13 cellular contexts compared by ENCODE assay signal in the genomic region with DNA sequence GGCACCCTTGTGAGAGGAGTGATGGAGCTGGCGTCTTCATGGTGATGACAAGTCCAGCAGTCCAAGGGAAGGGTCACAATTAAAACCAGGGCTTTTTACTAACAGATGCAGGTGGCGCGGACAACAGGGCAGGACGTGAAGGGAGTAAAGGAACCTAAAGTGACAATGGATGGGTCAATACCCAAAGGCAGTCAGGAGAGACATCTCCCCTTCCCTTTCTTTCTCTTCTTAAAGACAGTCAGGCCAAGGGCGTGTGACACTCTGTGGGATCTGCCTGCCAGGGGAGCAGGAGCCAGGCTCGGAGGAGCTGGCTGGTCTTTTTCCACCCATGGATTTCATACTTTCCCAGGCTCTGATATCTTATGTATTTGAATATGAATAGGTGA.
DNase-seq lines count a peak whose midpoint lies in the region; ATAC-seq and TF ChIP-seq lines count a peak whose summit lies in the region.
"Had no signal": no experiment of that assay in that cellular context is flagged by ENCODE, and none has a peak within 500 bp of the region (broad histone marks: within the 10 kb centered on the region; RNA-seq: fewer than 3 reads in every experiment).

No MANE protein-coding gene starts in this region.

- peaks cover 62% of the 10 kb centered on the region for H3K27me3 Mint-ChIP-seq in activated T-helper 2 cell treated with anti-CD3 and anti-CD28 coated beads, Interferon-gamma antibody, Interleukin-2, Interleukin-4, amounts not matched to agents 10 μg/mL and 5 μg/mL and 100 μg/mL, durations not matched to agents 14 hours and 24 hours and 36 hours (ENCODE audit: low read depth)

- peaks cover 28% of the 10 kb centered on the region for H3K4me1 Mint-ChIP-seq in activated T-helper 2 cell treated with anti-CD3 and anti-CD28 coated beads, Interferon-gamma antibody, Interleukin-2, Interleukin-4, amounts not matched to agents 10 μg/mL and 5 μg/mL and 100 μg/mL, durations not matched to agents 14 hours and 24 hours and 36 hours (ENCODE audit: low read depth)

- H3K4me3 Mint-ChIP-seq in activated T-helper 2 cell treated with anti-CD3 and anti-CD28 coated beads, Interferon-gamma antibody, Interleukin-2, Interleukin-4, amounts not matched to agents 10 μg/mL and 5 μg/mL and 100 μg/mL, durations not matched to agents 14 hours and 24 hours and 36 hours (ENCODE audit: low read depth), result peak overlapping the region; percentile 53

- no peak for DNase-seq in AG10803 (ENCODE audit: low read depth)
- no peak for DNase-seq in GM12865 (ENCODE audit: low read depth)
- no peak for DNase-seq in activated T-helper 2 cell treated with anti-CD3 and anti-CD28 coated beads, Interferon-gamma antibody, Interleukin-2, Interleukin-4, amounts not matched to agents 10 μg/mL and 5 μg/mL and 100 μg/mL, durations not matched to agents 14 hours and 24 hours and 36 hours (ENCODE audit: low spot score)
- DNase-seq in NCI-H1105 treated with DMSO at 0.1 percent for 48 hours (lab: John Stamatoyannopoulos, UW), result no peak
- no peak for DNase-seq in foreskin melanocyte
- DNase-seq in anterior cingulate cortex (lab: John Stamatoyannopoulos, UW), result no peak
- DNase-seq: cerebellar nuclear complex, foreskin keratinocyte, NCI-H1694 treated with DMSO at 0.1 percent for 48 hours, T1000, testis had no signal

- no peaks in the 10 kb centered on the region for H3K36me3 ChIP-seq in mucosa of rectum (ENCODE audit: control insufficient read depth in 2 of 2, insufficient read depth in 2 of 2, low read length in 2 of 2)

- H3K4me1 ChIP-seq in mucosa of rectum (ENCODE audit: control insufficient read depth in 2 of 2, insufficient read depth in 2 of 2, low read length in 2 of 2), result peaks cover 2 to 4% of the 10 kb centered on the region in 2 donors
- H3K4me1 ChIP-seq: testis had no signal

- no peak for ATAC-seq in HG02870 (IDR thresholded peaks at IDR 0.05; ENCODE audit: unreplicated experiment)
- ATAC-seq: foreskin keratinocyte had no signal

- H3K4me3 ChIP-seq in AG10803 (ENCODE audit: low read length) (peak overlapping the region; percentile 75), GM12865 (ENCODE audit: low read depth, low read length) (peak overlapping the region; percentile 66), mucosa of rectum (ENCODE audit: low read length in 2 of 2) (peak overlapping the region in 1 of 2 donors; percentile 51)

- peak overlapping the region; percentile 33 to 57 for H3K27ac ChIP-seq in mucosa of rectum (ENCODE audit: low read depth in 2 of 2, low read length in 2 of 2)
- H3K27ac ChIP-seq: foreskin keratinocyte, testis had no signal

- no peaks in the 10 kb centered on the region for H3K9me3 Mint-ChIP-seq in activated T-helper 2 cell treated with anti-CD3 and anti-CD28 coated beads, Interferon-gamma antibody, Interleukin-2, Interleukin-4, amounts not matched to agents 10 μg/mL and 5 μg/mL and 100 μg/mL, durations not matched to agents 14 hours and 24 hours and 36 hours

- H3K36me3 Mint-ChIP-seq in activated T-helper 2 cell treated with anti-CD3 and anti-CD28 coated beads, Interferon-gamma antibody, Interleukin-2, Interleukin-4, amounts not matched to agents 10 μg/mL and 5 μg/mL and 100 μg/mL, durations not matched to agents 14 hours and 24 hours and 36 hours (ENCODE audit: low read depth), result no peaks in the 10 kb centered on the region

- H3K27ac Mint-ChIP-seq in activated T-helper 2 cell treated with anti-CD3 and anti-CD28 coated beads, Interferon-gamma antibody, Interleukin-2, Interleukin-4, amounts not matched to agents 10 μg/mL and 5 μg/mL and 100 μg/mL, durations not matched to agents 14 hours and 24 hours and 36 hours, result no peak overlapping the region

- TF ChIP-seq CTCF in AG10803 (conservative IDR thresholded peaks at IDR 0.05; ENCODE audit: low read length), result no peak
- TF ChIP-seq CTCF in GM12865 (IDR thresholded peaks at IDR 0.05; ENCODE audit: insufficient read depth, low read depth, low read length, missing control alignments), result no peak

- no peaks in the 10 kb centered on the region for H3K9me3 ChIP-seq in mucosa of rectum (ENCODE audit: control insufficient read depth in 2 of 2, low read length in 2 of 2)
- H3K9me3 ChIP-seq: testis had no signal

- intact Hi-C loops in activated T-helper 2 cell treated with anti-CD3 and anti-CD28 coated beads, Interferon-gamma antibody, Interleukin-2, Interleukin-4, amounts not matched to agents 10 μg/mL and 5 μg/mL and 100 μg/mL, durations not matched to agents 14 hours and 24 hours and 36 hours (cut with micrococcal nuclease), result loop anchor here (2.0 to 5.0 kb wide), 3 partner anchors 58 to 415 kb away; a partner anchor contains a TSS

- no peak overlapping the region for H3K9ac ChIP-seq in mucosa of rectum (ENCODE audit: low read depth in 1 of 2, low read length in 2 of 2)

- peaks cover 28 to 36% of the 10 kb centered on the region in 2 donors for H3K27me3 ChIP-seq in mucosa of rectum (ENCODE audit: control insufficient read depth in 2 of 2, insufficient read depth in 2 of 2, low read length in 2 of 2)
- H3K27me3 ChIP-seq: testis had no signal
